Comparison of ENCODE assay signal across 2 cellular contexts in genomic region chr10:119421887-119422684, GRCh38.
TF ChIP-seq lines count a peak whose summit lies in the region.

No MANE protein-coding gene starts in this region.

TF ChIP-seq in GM23338, 12 proteins besides CTCF, POLR2A, EP300 and RAD21 (continued from another document):
- TF ChIP-seq REST (IDR thresholded peaks at IDR 0.05; ENCODE audit: unreplicated experiment) (no peak), ETS1 (IDR thresholded peaks at IDR 0.05) (no peak), ZNF114 (CRISPR knock-in tag; IDR thresholded peaks at IDR 0.05) (no peak), POLR2AphosphoS5 (IDR thresholded peaks at IDR 0.05; ENCODE audit: low read depth) (no peak), ZNF462 (CRISPR knock-in tag; IDR thresholded peaks at IDR 0.05) (no peak), EZH2 (IDR thresholded peaks at IDR 0.05; ENCODE audit: low read depth, unreplicated experiment) (no peak), NANOG (IDR thresholded peaks at IDR 0.05; ENCODE audit: borderline replicate concordance) (no peak), STAT1 (IDR thresholded peaks at IDR 0.05; ENCODE audit: unreplicated experiment) (no peak), JUNB (IDR thresholded peaks at IDR 0.05; ENCODE audit: unreplicated experiment) (no peak), ZNF331 (CRISPR knock-in tag; IDR thresholded peaks at IDR 0.05; ENCODE audit: low read depth) (no peak), EZH2phosphoT487 (IDR thresholded peaks at IDR 0.05; ENCODE audit: unreplicated experiment) (no peak)

TF ChIP-seq in WTC11, 78 proteins besides CTCF, POLR2A, EP300 and RAD21 (continued from another document):
- no peak for TF ChIP-seq ATF6 (CRISPR knock-in tag; IDR thresholded peaks at IDR 0.05)
- no peak for TF ChIP-seq PRDM15 (CRISPR knock-in tag; IDR thresholded peaks at IDR 0.05)
- no peak for TF ChIP-seq ZNF281 (CRISPR knock-in tag; IDR thresholded peaks at IDR 0.05)
- TF ChIP-seq MLX (CRISPR knock-in tag; IDR thresholded peaks at IDR 0.05), result no peak
- no peak for TF ChIP-seq ZMAT4 (CRISPR knock-in tag; IDR thresholded peaks at IDR 0.05)
- no peak for TF ChIP-seq CREB1 (CRISPR knock-in tag; IDR thresholded peaks at IDR 0.05)
- no peak for TF ChIP-seq CREM (CRISPR knock-in tag; IDR thresholded peaks at IDR 0.05)
- TF ChIP-seq CDX4 (CRISPR knock-in tag; IDR thresholded peaks at IDR 0.05; ENCODE audit: borderline replicate concordance), result no peak
- no peak for TF ChIP-seq HMGXB4 (CRISPR knock-in tag; IDR thresholded peaks at IDR 0.05)
- no peak for TF ChIP-seq RELA (CRISPR knock-in tag; IDR thresholded peaks at IDR 0.05; ENCODE audit: borderline replicate concordance)
